ENCODE assay signal across 16 cellular contexts in the genomic region with DNA sequence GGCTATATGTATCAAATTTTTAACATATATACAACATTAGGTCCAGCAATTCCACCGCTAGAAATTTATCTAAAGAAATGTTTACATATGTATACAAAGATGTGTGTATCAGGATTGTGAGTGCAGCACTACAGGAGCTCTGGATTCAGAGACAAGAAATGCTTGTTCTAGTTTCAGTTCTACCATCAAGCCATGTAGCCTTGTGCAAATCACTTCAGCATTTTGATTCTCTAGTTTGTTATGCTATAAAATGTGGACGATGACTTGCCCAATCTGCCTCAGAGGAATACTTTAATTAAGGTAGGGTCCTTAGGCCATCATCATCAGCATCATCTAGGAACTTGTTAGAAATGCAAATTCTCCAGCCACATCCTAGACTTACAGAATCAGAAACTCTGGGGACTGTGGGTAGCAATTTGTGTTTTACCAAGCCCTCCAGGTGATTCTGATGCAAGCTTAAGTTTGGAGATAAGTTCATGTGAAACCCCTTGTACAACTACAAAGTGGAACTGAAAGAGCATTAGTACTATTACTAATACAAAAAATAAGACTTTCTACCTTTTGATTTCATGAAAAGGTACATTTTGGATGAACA.
DNase-seq lines count a peak whose midpoint lies in the region; ATAC-seq, FAIRE-seq and TF ChIP-seq lines count a peak whose summit lies in the region.
"Had no signal": no experiment of that assay in that cellular context is flagged by ENCODE, and none has a peak within 500 bp of the region (broad histone marks: within the 10 kb centered on the region; RNA-seq: fewer than 3 reads in every experiment).

No MANE protein-coding gene starts in this region.

- DNase-seq in T-helper 1 cell (no peak), GM12878 (ENCODE audit: low read depth, low spot score) (peak; percentile 61), iPS-NIHi11 (ENCODE audit: low spot score) (no peak), DMS 273 treated with DMSO at 0.1 percent for 48 hours (lab: John Stamatoyannopoulos, UW) (no peak)
- DNase-seq: NCI-H446 treated with DMSO at 0.1 percent for 48 hours, nucleus accumbens, RPMI8226, upper lobe of left lung had no signal

- SMC1A ChIA-PET in GM12878 (lab: Charles Lee; ENCODE audit: uncharacterized antibody, unreplicated experiment): interaction anchor here (0.6 to 19.7 kb wide), 12 partner anchors 15 to 71 kb away, joined by 3 to 297 read pairs (median 4); no protein-coding TSS in a partner anchor

- no peak for TF ChIP-seq POLR2A in GM12878 (IDR thresholded peaks at IDR 0.05; ENCODE audit: low read depth, low read length)

- no peak for TF ChIP-seq CTCF in GM12878 (IDR thresholded peaks at IDR 0.05 in 2 of 3, conservative IDR thresholded peaks at IDR 0.05 in 1 of 3; ENCODE audit: control insufficient read depth in 2 of 3, extremely low read depth in 1 of 3, insufficient read depth in 1 of 3, low read depth in 3 of 3, low read length in 3 of 3)

- 48% methylated on average over 2 of the region's 2 CpGs for WGBS in GM12878 (ENCODE audit: insufficient coverage, insufficient replicate concordance, low lambda C conversion rate, missing lambda C conversion rate)

- peaks cover 83% of the 10 kb centered on the region for H3K79me2 ChIP-seq in GM12878 (ENCODE audit: control insufficient read depth, insufficient read depth, low read length)

- H3K9me3 Mint-ChIP-seq in T-helper 1 cell treated with Interleukin-12 subunit alpha and Interleukin-12 subunit beta and Interleukin-4 antibody, amounts not matched to agents 30 μg/mL and 1 μg/mL, for 36 hours: no peaks in the 10 kb centered on the region

- peak; percentile 75 for FAIRE-seq in GM12878 (lab: Jason Lieb, UNC)
- FAIRE-seq: endometrium, H54 had no signal

- intact Hi-C loops in GM12878 (cut with micrococcal nuclease; ENCODE audit: unreplicated experiment): no loop called here

- no peak for TF ChIP-seq RAD21 in GM12878 (IDR thresholded peaks at IDR 0.05; ENCODE audit: insufficient read depth, low read depth, low read length)

- no peaks in the 10 kb centered on the region for H3K9me3 ChIP-seq in GM12878 (replicated peaks; ENCODE audit: control insufficient read depth, insufficient read depth, low read length)
- H3K9me3 ChIP-seq: breast epithelium, upper lobe of left lung had no signal

- no peak for TF ChIP-seq EP300 in GM12878 (IDR thresholded peaks at IDR 0.05; ENCODE audit: borderline replicate concordance in 1 of 2, control insufficient read depth in 1 of 2, low read depth in 2 of 2, low read length in 2 of 2)

- no peak overlapping the region for H3K4me3 Mint-ChIP-seq in T-helper 1 cell treated with Interleukin-12 subunit alpha and Interleukin-12 subunit beta and Interleukin-4 antibody, amounts not matched to agents 30 μg/mL and 1 μg/mL, for 36 hours

- H3K4me1 ChIP-seq in GM12878 (ENCODE audit: control insufficient read depth, insufficient read depth, low read length): peaks cover 32% of the 10 kb centered on the region
- H3K4me1 ChIP-seq: breast epithelium had no signal

- H3K36me3 Mint-ChIP-seq in T-helper 1 cell treated with Interleukin-12 subunit alpha and Interleukin-12 subunit beta and Interleukin-4 antibody, amounts not matched to agents 30 μg/mL and 1 μg/mL, for 36 hours (ENCODE audit: low read depth): peaks cover 11% of the 10 kb centered on the region

- no peaks in the 10 kb centered on the region for H3K27me3 Mint-ChIP-seq in T-helper 1 cell treated with Interleukin-12 subunit alpha and Interleukin-12 subunit beta and Interleukin-4 antibody, amounts not matched to agents 30 μg/mL and 1 μg/mL, for 36 hours (ENCODE audit: low read depth)

- peaks cover 2 to 13% of the 10 kb centered on the region in 2 experiments; a peak in 3 of 4 replicates for H3K36me3 ChIP-seq in GM12878 (ENCODE audit: control insufficient read depth in 2 of 2, insufficient read depth in 2 of 2, low read length in 1 of 2)
- H3K36me3 ChIP-seq: breast epithelium had no signal

- CTCF ChIA-PET in GM12878 (lab: Yijun Ruan, JAX): interaction anchor here (0.6 to 6.1 kb wide), 10 partner anchors 9 to 529 kb away, joined by 3 to 39 read pairs (median 4); a partner anchor contains a TSS

- peak overlapping the region; percentile 21 for H3K27ac ChIP-seq in GM12878 (ENCODE audit: control insufficient read depth, insufficient read depth)
- H3K27ac ChIP-seq: 22Rv1, breast epithelium had no signal

- BruUV-seq in GM12878 (replicated peaks; lab: Mats Ljungman, UMichigan): no TSS peak

- H3K4me1 Mint-ChIP-seq in T-helper 1 cell treated with Interleukin-12 subunit alpha and Interleukin-12 subunit beta and Interleukin-4 antibody, amounts not matched to agents 30 μg/mL and 1 μg/mL, for 36 hours (ENCODE audit: low read depth): peaks cover 10% of the 10 kb centered on the region

- H3K27me3 ChIP-seq in GM12878 (replicated peaks in 1 of 2; ENCODE audit: control insufficient read depth in 2 of 2, insufficient read depth in 2 of 2, low read length in 1 of 2): no peaks in the 10 kb centered on the region
- H3K27me3 ChIP-seq: breast epithelium, upper lobe of left lung had no signal

- H3K27ac Mint-ChIP-seq in T-helper 1 cell treated with Interleukin-12 subunit alpha and Interleukin-12 subunit beta and Interleukin-4 antibody, amounts not matched to agents 30 μg/mL and 1 μg/mL, for 36 hours: peak overlapping the region; percentile 20

- no peaks in the 10 kb centered on the region for H4K20me1 ChIP-seq in GM12878 (ENCODE audit: control insufficient read depth, insufficient read depth)

- RAD21 ChIA-PET in GM12878 (lab: Charles Lee; ENCODE audit: unreplicated experiment): interaction anchor here (1.0 to 9.7 kb wide), 9 partner anchors 11 to 177 kb away, joined by 3 to 144 read pairs (median 4); no protein-coding TSS in a partner anchor

- POLR2A ChIA-PET in GM12878 (lab: Charles Lee): interaction anchor here (0.6 to 1.8 kb wide), 5 partner anchors 9 to 110 kb away, joined by 3 to 11 read pairs (median 5); no protein-coding TSS in a partner anchor

- in situ Hi-C loops in GM12878 (cut with MboI): no loop called here

- ATAC-seq in GM21367 (IDR thresholded peaks at IDR 0.05; ENCODE audit: unreplicated experiment): peak; percentile 58
- ATAC-seq in HG03103 (IDR thresholded peaks at IDR 0.05; ENCODE audit: low read depth, unreplicated experiment): peak; percentile 62
- peak; percentile 81 for ATAC-seq in GM12878
- no peak for ATAC-seq in HG02884 (IDR thresholded peaks at IDR 0.05; ENCODE audit: unreplicated experiment)

- no peak overlapping the region for H2AFZ ChIP-seq in GM12878 (ENCODE audit: control insufficient read depth, low read depth, low read length)

- H3K4me3 ChIP-seq in GM12878: no peak overlapping the region
- H3K4me3 ChIP-seq: breast epithelium, upper lobe of left lung had no signal

- peak overlapping the region; percentile 10; the same call in 1 of the 2 replicates for H3K4me2 ChIP-seq in GM12878 (ENCODE audit: control insufficient read depth, insufficient read depth)

- no peak overlapping the region for H3K9ac ChIP-seq in GM12878 (ENCODE audit: control insufficient read depth, insufficient read depth, low read length)

TF ChIP-seq in GM12878, 131 proteins besides CTCF, POLR2A, EP300 and RAD21 (continues in another document):
- TF ChIP-seq STAT1 (conservative IDR thresholded peaks at IDR 0.05): no peak
- TF ChIP-seq IKZF2 (IDR thresholded peaks at IDR 0.05): peak in 1 of 2 experiments; percentile 29; a peak in 2 of 4 replicates
- TF ChIP-seq CBX5 (IDR thresholded peaks at IDR 0.05; ENCODE audit: low read depth): no peak
- TF ChIP-seq RB1 (IDR thresholded peaks at IDR 0.05; ENCODE audit: borderline replicate concordance): no peak
- no peak for TF ChIP-seq KAT2A (conservative IDR thresholded peaks at IDR 0.05; ENCODE audit: control insufficient read depth, low read depth, low read length)
- 0 out of 2 replicates have a peak, but pooled peaks have one; percentile 12 for TF ChIP-seq CREB1 (IDR thresholded peaks at IDR 0.05; ENCODE audit: low read depth)
- TF ChIP-seq YY1 (IDR thresholded peaks at IDR 0.05; ENCODE audit: low read depth, low read length): no peak
- TF ChIP-seq FOXM1 (IDR thresholded peaks at IDR 0.05; ENCODE audit: low read depth, low read length): peak; percentile 25; the same call in 1 of the 2 replicates
- TF ChIP-seq ZNF207 (IDR thresholded peaks at IDR 0.05; ENCODE audit: borderline replicate concordance): 0 out of 2 replicates have a peak, but pooled peaks have one; percentile 42
- TF ChIP-seq, protein P1, sequence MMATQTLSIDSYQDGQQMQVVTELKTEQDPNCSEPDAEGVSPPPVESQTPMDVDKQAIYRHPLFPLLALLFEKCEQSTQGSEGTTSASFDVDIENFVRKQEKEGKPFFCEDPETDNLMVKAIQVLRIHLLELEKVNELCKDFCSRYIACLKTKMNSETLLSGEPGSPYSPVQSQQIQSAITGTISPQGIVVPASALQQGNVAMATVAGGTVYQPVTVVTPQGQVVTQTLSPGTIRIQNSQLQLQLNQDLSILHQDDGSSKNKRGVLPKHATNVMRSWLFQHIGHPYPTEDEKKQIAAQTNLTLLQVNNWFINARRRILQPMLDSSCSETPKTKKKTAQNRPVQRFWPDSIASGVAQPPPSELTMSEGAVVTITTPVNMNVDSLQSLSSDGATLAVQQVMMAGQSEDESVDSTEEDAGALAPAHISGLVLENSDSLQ (IDR thresholded peaks at IDR 0.05): no peak
- TF ChIP-seq, protein P2, sequence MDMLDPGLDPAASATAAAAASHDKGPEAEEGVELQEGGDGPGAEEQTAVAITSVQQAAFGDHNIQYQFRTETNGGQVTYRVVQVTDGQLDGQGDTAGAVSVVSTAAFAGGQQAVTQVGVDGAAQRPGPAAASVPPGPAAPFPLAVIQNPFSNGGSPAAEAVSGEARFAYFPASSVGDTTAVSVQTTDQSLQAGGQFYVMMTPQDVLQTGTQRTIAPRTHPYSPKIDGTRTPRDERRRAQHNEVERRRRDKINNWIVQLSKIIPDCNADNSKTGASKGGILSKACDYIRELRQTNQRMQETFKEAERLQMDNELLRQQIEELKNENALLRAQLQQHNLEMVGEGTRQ (IDR thresholded peaks at IDR 0.05; ENCODE audit: borderline replicate concordance, low read depth, low read length): no peak
- TF ChIP-seq GATAD2B (conservative IDR thresholded peaks at IDR 0.05; ENCODE audit: low read depth): no peak
